ENCODE assay signal across 1 cellular context in the genomic region with DNA sequence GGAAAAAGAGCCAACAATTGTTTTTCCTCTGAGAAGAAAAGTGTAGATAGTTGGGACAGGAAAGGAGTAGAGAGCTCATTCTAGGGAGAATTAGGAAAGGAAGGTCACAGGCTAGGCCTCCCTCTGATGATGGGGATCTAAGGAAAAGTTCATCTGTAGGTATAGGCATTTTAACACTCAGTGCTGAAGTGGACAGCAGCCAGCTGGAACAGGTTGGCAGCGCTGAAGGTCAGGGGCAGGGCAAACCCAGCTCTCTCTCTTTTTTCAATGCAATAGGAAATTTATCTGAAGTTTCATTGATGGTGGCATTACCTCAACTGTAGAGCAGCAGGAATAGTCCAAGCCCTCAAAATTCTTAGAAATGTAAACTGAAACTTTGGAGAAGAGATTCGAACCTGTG.
TF ChIP-seq lines count a peak whose summit lies in the region.

No MANE protein-coding gene starts in this region.

TF ChIP-seq in IMR-90, 13 proteins besides CTCF, POLR2A, EP300 and RAD21 (continued from another document):
- TF ChIP-seq MXI1 (IDR thresholded peaks at IDR 0.05; ENCODE audit: borderline replicate concordance, low read depth, low read length) (no peak), BHLHE40 (IDR thresholded peaks at IDR 0.05; ENCODE audit: low read depth, low read length) (no peak), MAFK (IDR thresholded peaks at IDR 0.05; ENCODE audit: low read depth, low read length) (no peak)
